In genomic region chr5:90638878-90639277, GRCh38 we compare ENCODE assay signal across 1 cellular context.
TF ChIP-seq lines count a peak whose summit lies in the region.

No MANE protein-coding gene starts in this region.

TF ChIP-seq in K562, 482 proteins besides CTCF, POLR2A, EP300 and RAD21 (continued from another document and continues in another):
- TF ChIP-seq THAP12 (CRISPR knock-in tag; IDR thresholded peaks at IDR 0.05): no peak
- peak; percentile 51; the same call in 1 of the 2 replicates for TF ChIP-seq TOE1 (IDR thresholded peaks at IDR 0.05; ENCODE audit: borderline replicate concordance)
- no peak for TF ChIP-seq TOE1 (CRISPR knock-in tag; IDR thresholded peaks at IDR 0.05; ENCODE audit: borderline replicate concordance, low read depth)
- TF ChIP-seq CREM (IDR thresholded peaks at IDR 0.05; ENCODE audit: low read depth): 0 out of 2 replicates have a peak, but pooled peaks have one; percentile 28
- peak in 1 of 2 experiments; percentile 27; a peak in 1 of 4 replicates for TF ChIP-seq HDAC1 (IDR thresholded peaks at IDR 0.05)
- TF ChIP-seq SRSF7 (optimal IDR thresholded peaks at IDR 0.05; ENCODE audit: low read depth, low read length): no peak
- TF ChIP-seq ZNF133 (CRISPR knock-in tag; IDR thresholded peaks at IDR 0.05): no peak
- TF ChIP-seq ZNF644 (tag; IDR thresholded peaks at IDR 0.05; ENCODE audit: low read depth): 0 out of 2 replicates have a peak, but pooled peaks have one; percentile 62
- TF ChIP-seq ZNF12 (CRISPR knock-in tag; IDR thresholded peaks at IDR 0.05): no peak
- TF ChIP-seq BCOR (IDR thresholded peaks at IDR 0.05): peak; percentile 29; the same call in 1 of the 2 replicates
- no peak for TF ChIP-seq STAT6 (CRISPR knock-in tag; IDR thresholded peaks at IDR 0.05)
- no peak for TF ChIP-seq ZC3H4 (CRISPR knock-in tag; IDR thresholded peaks at IDR 0.05; ENCODE audit: borderline replicate concordance)
- 0 out of 4 replicates have a peak, but pooled peaks of 1 of the 2 experiments have one; percentile 56 for TF ChIP-seq CSDE1 (IDR thresholded peaks at IDR 0.05)
- TF ChIP-seq MCM5 (IDR thresholded peaks at IDR 0.05; ENCODE audit: low read depth): no peak
- peak; percentile 64 for TF ChIP-seq ARID1B (IDR thresholded peaks at IDR 0.05)
- no peak for TF ChIP-seq CGGBP1 (CRISPR knock-in tag; IDR thresholded peaks at IDR 0.05)
- TF ChIP-seq TRIM28 (IDR thresholded peaks at IDR 0.05): peak; percentile 76; the same call in 1 of the 2 replicates
- TF ChIP-seq BRD4 (IDR thresholded peaks at IDR 0.05): peak; percentile 67; the same call in 1 of the 2 replicates
- TF ChIP-seq ZBTB2 (IDR thresholded peaks at IDR 0.05): peak; percentile 50; the same call in 1 of the 2 replicates
- TF ChIP-seq MLX (CRISPR knock-in tag; conservative IDR thresholded peaks at IDR 0.05): no peak
- TF ChIP-seq ZNF407 (IDR thresholded peaks at IDR 0.05; ENCODE audit: low read depth): no peak
- peak; percentile 61 for TF ChIP-seq MTA2 (IDR thresholded peaks at IDR 0.05; ENCODE audit: low read depth)
- 0 out of 2 replicates have a peak, but pooled peaks have one; percentile 18 for TF ChIP-seq THRAP3 (IDR thresholded peaks at IDR 0.05; ENCODE audit: borderline replicate concordance)
- TF ChIP-seq RFX5 (IDR thresholded peaks at IDR 0.05; ENCODE audit: low read depth, low read length): no peak
- no peak for TF ChIP-seq PHB2 (IDR thresholded peaks at IDR 0.05; ENCODE audit: low read depth)
- TF ChIP-seq SMARCA4 (IDR thresholded peaks at IDR 0.05): peak; percentile 84
- TF ChIP-seq ZNF3 (CRISPR knock-in tag; IDR thresholded peaks at IDR 0.05): no peak
- TF ChIP-seq DPF2 (IDR thresholded peaks at IDR 0.05): peak; percentile 74
- 0 out of 2 replicates have a peak, but pooled peaks have one; percentile 40 for TF ChIP-seq FOSL1 (tag; conservative IDR thresholded peaks at IDR 0.05)
- TF ChIP-seq LARP7 (IDR thresholded peaks at IDR 0.05): peak; percentile 89; the same call in 1 of the 2 replicates
- TF ChIP-seq NR0B1 (IDR thresholded peaks at IDR 0.05; ENCODE audit: partially characterized antibody): no peak
- TF ChIP-seq MTA1 (IDR thresholded peaks at IDR 0.05; ENCODE audit: borderline replicate concordance): peak; percentile 66; the same call in 1 of the 2 replicates
- TF ChIP-seq BACH1 (tag; IDR thresholded peaks at IDR 0.05): no peak
- TF ChIP-seq ZNF23 (CRISPR knock-in tag; IDR thresholded peaks at IDR 0.05): no peak
- peak; percentile 71 for TF ChIP-seq RBM25 (IDR thresholded peaks at IDR 0.05; ENCODE audit: low read depth, low read length, severe bottlenecking)
- no peak for TF ChIP-seq CEBPG (CRISPR knock-in tag; IDR thresholded peaks at IDR 0.05)
- TF ChIP-seq CEBPG (tag; conservative IDR thresholded peaks at IDR 0.05 in 1 of 2, IDR thresholded peaks at IDR 0.05 in 1 of 2): no peak
- TF ChIP-seq CHD2 (IDR thresholded peaks at IDR 0.05; ENCODE audit: low read depth, low read length): no peak
- no peak for TF ChIP-seq ZNF212 (CRISPR knock-in tag; IDR thresholded peaks at IDR 0.05)
- 0 out of 2 replicates have a peak, but pooled peaks have one; percentile 15 for TF ChIP-seq NFIC (IDR thresholded peaks at IDR 0.05)
- peak; percentile 59; the same call in 1 of the 2 replicates for TF ChIP-seq NFE2 (IDR thresholded peaks at IDR 0.05; ENCODE audit: low read depth)
- no peak for TF ChIP-seq ILF3 (IDR thresholded peaks at IDR 0.05; ENCODE audit: borderline replicate concordance)
